31 cellular contexts compared by ENCODE assay signal in the genomic region with DNA sequence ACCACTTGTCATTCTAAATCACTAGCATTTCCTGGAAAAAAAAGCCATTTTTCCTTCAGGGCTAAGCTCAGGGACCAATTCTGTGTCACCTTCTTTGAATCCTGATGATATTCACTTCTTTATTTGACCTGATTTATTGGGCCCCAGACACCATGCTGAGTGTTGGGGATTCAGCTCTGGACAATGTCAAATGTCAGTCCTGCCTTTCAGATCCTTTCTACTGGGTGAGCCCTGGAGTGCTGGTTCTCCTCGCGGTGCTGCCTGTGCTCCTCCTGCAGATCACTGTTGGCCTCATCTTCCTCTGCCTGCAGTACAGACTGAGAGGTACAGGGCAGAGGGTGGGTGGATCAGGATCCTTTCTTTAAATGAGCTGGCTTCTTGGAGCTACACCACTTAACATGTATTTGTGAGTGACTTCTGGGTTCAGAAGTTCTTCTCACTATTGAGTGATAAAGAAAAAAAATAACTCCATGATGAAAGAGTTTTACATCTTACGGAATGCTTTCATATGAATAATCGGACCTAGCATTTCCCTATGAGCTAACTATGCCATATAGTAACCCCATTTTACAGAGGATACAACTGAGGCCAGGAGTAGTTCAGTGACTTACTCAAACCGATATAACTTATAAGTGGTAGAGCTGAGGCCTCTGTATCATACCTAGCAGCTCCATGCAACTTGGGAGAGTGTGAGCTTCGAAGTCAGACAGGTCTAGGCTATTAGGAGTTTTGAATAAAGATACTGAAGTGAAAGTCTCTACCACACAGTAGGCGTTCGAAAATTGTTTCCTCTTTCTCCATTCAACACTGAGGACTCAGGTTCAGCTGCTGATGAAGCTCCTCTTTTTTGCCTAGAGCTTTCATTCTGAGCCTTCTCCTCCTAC. TPM values are rescaled to one million over a fixed set of nuclear protein-coding genes. Genes with fewer than 3 reads are reported as not detected.
DNase-seq lines count a peak whose midpoint lies in the region; ATAC-seq and TF ChIP-seq lines count a peak whose summit lies in the region.
"Had no signal": no experiment of that assay in that cellular context is flagged by ENCODE, and none has a peak within 500 bp of the region (broad histone marks: within the 10 kb centered on the region; RNA-seq: fewer than 3 reads in every experiment).

No MANE protein-coding gene starts in this region.

- ATAC-seq in heart left ventricle: peak; percentile 47 to 88 (median 80)
- no peak for ATAC-seq in HG02852 (IDR thresholded peaks at IDR 0.05; ENCODE audit: unreplicated experiment)
- no peak for ATAC-seq in GM21528 (IDR thresholded peaks at IDR 0.05; ENCODE audit: low FRiP score, unreplicated experiment)

- peak overlapping the region; percentile 49 for H3K9ac ChIP-seq in HUES48 (ENCODE audit: low read depth, low read length)

- H3K27ac ChIP-seq in HUES48 (ENCODE audit: low read depth, low read length) (peak overlapping the region; percentile 96), heart left ventricle (peak overlapping the region in 2 of 12 donors; percentile 14 to 41)
- H3K27ac ChIP-seq: PC-9, stomach, transverse colon had no signal

- 64 to 69% (median 65%) methylated on average over 8 of the region's 8 CpGs for WGBS in heart left ventricle, 4 donors

- TF ChIP-seq POLR2A in heart left ventricle (IDR thresholded peaks at IDR 0.05): no peak

- H3K4me1 Mint-ChIP-seq in nephron progenitor cell: peaks cover 37% of the 10 kb centered on the region
- H3K4me1 Mint-ChIP-seq: central memory CD8-positive, alpha-beta T cell had no signal

- H3K9me3 ChIP-seq in HUES48 (ENCODE audit: control insufficient read depth, insufficient read depth, low read length): no peaks in the 10 kb centered on the region
- no peaks in the 10 kb centered on the region for H3K9me3 ChIP-seq in heart left ventricle
- H3K9me3 ChIP-seq: BE2C, stomach, transverse colon had no signal

- no peak overlapping the region for H3K4me3 Mint-ChIP-seq in nephron progenitor cell
- H3K4me3 Mint-ChIP-seq: activated naive CD8-positive, alpha-beta T cell treated with anti-CD3 and anti-CD28 coated beads, Interleukin-2, amount 10 ng/mL, durations not matched to agents 7 days and 5 days; central memory CD8-positive, alpha-beta T cell had no signal

- peaks cover 57% of the 10 kb centered on the region for H3K27me3 Mint-ChIP-seq in nephron progenitor cell (ENCODE audit: low read depth, poor library complexity)

- H3K4me3 ChIP-seq in HUES48 (ENCODE audit: low read depth, low read length) (peak overlapping the region; percentile 36), heart left ventricle (no peak overlapping the region)
- H3K4me3 ChIP-seq: PC-9, stomach, transverse colon had no signal

- no peaks in the 10 kb centered on the region for H3K9me3 Mint-ChIP-seq in nephron progenitor cell
- H3K9me3 Mint-ChIP-seq: activated naive CD8-positive, alpha-beta T cell treated with anti-CD3 and anti-CD28 coated beads, Interleukin-2, amount 10 ng/mL, durations not matched to agents 7 days and 5 days; central memory CD8-positive, alpha-beta T cell had no signal

- DNase-seq in ELF-1 (ENCODE audit: low read depth, low spot score): peak; percentile 93
- DNase-seq in heart left ventricle: peak in 2 of 5 donors; percentile 26 to 36
- no peak for DNase-seq in nephron progenitor cell
- DNase-seq in kidney glomerular epithelial cell (lab: John Stamatoyannopoulos, UW): no peak
- no peak for DNase-seq in activated CD4-positive, alpha-beta T cell treated with anti-CD3 and anti-CD28 coated beads, Interleukin-2, amount 50 U/mL, for 4 hours
- DNase-seq: ACHN; activated CD4-positive, alpha-beta T cell treated with anti-CD3 and anti-CD28 coated beads for 4 hours; activated gamma-delta T cell; activated naive CD8-positive, alpha-beta T cell treated with anti-CD3 and anti-CD28 coated beads, Interleukin-2, amount 10 ng/mL, durations not matched to agents 7 days and 5 days; activated T-cell treated with anti-CD3 and anti-CD28 coated beads, Interleukin-2, amount 50 U/mL, for 1 hour; BE2C; DMS153; HCEC 1CT; NCI-H1436 treated with DMSO at 0.1 percent for 48 hours; NCI-H446; PC-9; SHP77; stimulated activated CD8-positive, alpha-beta memory T cell treated with anti-CD3 and anti-CD28 coated beads, Interleukin-4, amount 100 ng/mL, for 48 hours; stomach; transverse colon had no signal

- no peaks in the 10 kb centered on the region for H3K36me3 Mint-ChIP-seq in nephron progenitor cell (ENCODE audit: low read depth)
- H3K36me3 Mint-ChIP-seq: activated naive CD8-positive, alpha-beta T cell treated with anti-CD3 and anti-CD28 coated beads, Interleukin-2, amount 10 ng/mL, durations not matched to agents 7 days and 5 days had no signal

- peak overlapping the region; percentile 39 for H3K27ac Mint-ChIP-seq in nephron progenitor cell
- H3K27ac Mint-ChIP-seq: activated naive CD8-positive, alpha-beta T cell treated with anti-CD3 and anti-CD28 coated beads, Interleukin-2, amount 10 ng/mL, durations not matched to agents 7 days and 5 days had no signal

- no peaks in the 10 kb centered on the region for H3K36me3 ChIP-seq in HUES48 (ENCODE audit: control insufficient read depth, insufficient read depth, low read length)
- H3K36me3 ChIP-seq in heart left ventricle: no peaks in the 10 kb centered on the region
- H3K36me3 ChIP-seq: BE2C, stomach, transverse colon had no signal

- H3K27me3 ChIP-seq in HUES48 (ENCODE audit: control insufficient read depth, insufficient read depth, low read length) (no peaks in the 10 kb centered on the region), heart left ventricle (peaks cover 0 to 43% (median 0%) of the 10 kb centered on the region in 9 donors)

- intact Hi-C loops in heart left ventricle (cut with DNase I): no loop called here

- TF ChIP-seq CTCF in heart left ventricle (IDR thresholded peaks at IDR 0.05) (peak in 1 of 12 donors; percentile 5), nephron progenitor cell (IDR thresholded peaks at IDR 0.05) (no peak)

- H3K4me1 ChIP-seq in HUES48 (ENCODE audit: control insufficient read depth, insufficient read depth, low read length) (peaks cover 51% of the 10 kb centered on the region), heart left ventricle (peaks cover 0 to 8% (median 0%) of the 10 kb centered on the region in 12 donors)
- H3K4me1 ChIP-seq: BE2C, stomach, transverse colon had no signal

RNA-seq across cellular contexts. Expression of a gene that starts 9.3 kb away (rescaled TPM):
- 1 to 10 TPM in 8 of 9 donors, under 1 TPM in 1; 0.50 to 7.4 (median 2.7) TPM for total RNA-seq in heart left ventricle
- polyA plus RNA-seq in heart left ventricle: 1 to 10 TPM in 1 of 2 donors, under 1 TPM in 1; 0.19 to 2.9 TPM
- total RNA-seq: activated CD8-positive, alpha-beta memory T cell treated with anti-CD3 and anti-CD28 coated beads for 36 hours; activated naive CD8-positive, alpha-beta T cell treated with anti-CD3 and anti-CD28 coated beads, Interleukin-2, amount 10 ng/mL, durations not matched to agents 7 days and 5 days; astrocyte; endothelial cell of umbilical vein; G401; HT1080; PC-9; pulmonary artery endothelial cell; skeletal muscle tissue; stomach; transverse colon had no signal
- polyA plus RNA-seq: endothelial cell of umbilical vein, stomach had no signal

RNA-seq across cellular contexts. Expression of a gene that starts 14.8 kb away (rescaled TPM):
- 10 to 100 TPM in 1 of 9 donors, 1 to 10 TPM in 1, under 1 TPM in 1, not detected in 6; 0.75 to 18.1 (median 4.8) TPM for total RNA-seq in heart left ventricle
- polyA plus RNA-seq in heart left ventricle: under 1 TPM in 1 of 2 donors, not detected in 1; 0.06 TPM
- total RNA-seq: endothelial cell of umbilical vein, G401, HT1080, pulmonary artery endothelial cell, skeletal muscle tissue, stomach had no signal

RNA-seq across cellular contexts. Expression of a gene that starts 33.2 kb away (rescaled TPM):
- 10 to 100 TPM; 11.6 to 30.8 (median 18.1) TPM for total RNA-seq in heart left ventricle
- polyA plus RNA-seq in heart left ventricle: 10 to 100 TPM; 11.7 to 25.4 TPM

RNA-seq across cellular contexts. Expression of a gene that starts 57.0 kb away (rescaled TPM):
- total RNA-seq in heart left ventricle: 100 to 1,000 TPM in 1 of 9 donors, 10 to 100 TPM in 8; 23.1 to 228 (median 34.7) TPM
- 10 to 100 TPM; 44.2 to 44.6 TPM for polyA plus RNA-seq in heart left ventricle
- total RNA-seq: G401 had no signal

Comparison
In these comparisons a context has a peak if more than half of its experiments do, and no peak if none do; other contexts are left out.
1. ATAC-seq: peak in heart left ventricle (4 of 4); none in HG02852 (single experiment) and GM21528 (single experiment).